In the genomic region with DNA sequence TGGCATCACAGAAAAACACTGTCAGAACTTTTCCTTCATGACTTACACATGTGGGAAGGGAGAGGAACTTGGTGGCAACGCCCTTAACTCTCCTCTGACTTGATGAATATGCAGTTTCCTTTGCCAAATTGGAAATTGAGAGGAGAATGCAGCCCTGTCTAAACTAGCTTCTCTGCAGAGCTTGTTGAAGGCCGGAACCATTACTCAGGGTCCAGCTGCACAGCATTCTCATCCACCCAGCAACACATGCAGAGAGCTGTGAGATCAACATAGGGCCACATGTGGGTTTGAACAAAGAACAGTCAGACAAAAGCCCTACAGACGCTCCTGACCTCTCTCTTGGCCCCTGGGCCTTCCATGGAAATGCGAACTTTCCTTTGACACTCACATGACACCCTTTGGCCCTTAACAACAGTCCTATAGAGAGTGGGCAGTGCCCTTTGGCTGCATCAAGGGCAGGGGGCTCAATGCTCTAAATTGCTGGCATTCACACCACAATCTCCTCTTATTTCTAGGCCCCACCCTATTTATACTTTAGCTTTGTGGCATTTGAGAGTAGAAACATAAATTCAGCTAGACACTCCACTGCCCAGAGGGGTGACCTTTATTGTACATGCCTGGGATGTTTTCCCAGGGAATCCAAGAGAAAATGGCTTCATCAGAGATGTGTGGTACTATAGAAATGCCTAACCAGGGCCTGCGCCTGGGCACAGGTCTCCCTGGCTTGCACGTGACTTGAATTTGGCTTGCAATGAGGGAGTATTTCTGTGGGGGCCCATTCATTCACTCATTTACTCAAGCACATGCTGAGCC, we compare ENCODE assay signal across 15 cellular contexts.
DNase-seq lines count a peak whose midpoint lies in the region; ATAC-seq and TF ChIP-seq lines count a peak whose summit lies in the region.
"Had no signal": no experiment of that assay in that cellular context is flagged by ENCODE, and none has a peak within 500 bp of the region (broad histone marks: within the 10 kb centered on the region; RNA-seq: fewer than 3 reads in every experiment).

No MANE protein-coding gene starts in this region.

- intact Hi-C loops in esophagus squamous epithelium (cut with DNase I), result no loop called here
- intact Hi-C loops in mucosa of descending colon (cut with DNase I, micrococcal nuclease), result no loop called here
- intact Hi-C loops in transverse colon (cut with DNase I; ENCODE audit: low total_unique reads), result no loop called here

- H3K4me1 ChIP-seq in esophagus squamous epithelium, result peaks cover 8 to 31% (median 20%) of the 10 kb centered on the region in 3 donors
- H3K4me1 ChIP-seq in mucosa of descending colon (ENCODE audit: low read depth), result peaks cover 5% of the 10 kb centered on the region
- peaks cover 0 to 15% (median 5%) of the 10 kb centered on the region in 4 donors for H3K4me1 ChIP-seq in transverse colon
- H3K4me1 ChIP-seq: prostate gland had no signal

- TF ChIP-seq EP300 in transverse colon (IDR thresholded peaks at IDR 0.05; ENCODE audit: low read depth), result no peak

- peak; percentile 80 for DNase-seq in AG04450 (ENCODE audit: low read depth, low spot score)
- peak; percentile 51 for DNase-seq in NCI-H146 (lab: John Stamatoyannopoulos, UW)
- no peak for DNase-seq in esophagus squamous epithelium (lab: John Stamatoyannopoulos, UW)
- no peak for DNase-seq in mucosa of descending colon
- DNase-seq in transverse colon, result no peak
- DNase-seq in SW 1271 (lab: John Stamatoyannopoulos, UW), result no peak
- DNase-seq in stimulated activated naive CD4-positive, alpha-beta T cell treated with Interleukin-2 at 50 U/mL for 16 hours (lab: John Stamatoyannopoulos, UW), result no peak
- no peak for DNase-seq in effector CD4-positive, alpha-beta T cell
- DNase-seq: ACHN; activated CD4-positive, CD25-positive, alpha-beta regulatory T cell treated with anti-CD3 and anti-CD28 coated beads, Interleukin-2, amount 50 U/mL, for 72 hours; activated T-cell treated with anti-CD3 and anti-CD28 coated beads, Interleukin-2, amount 50 U/mL, for 48 hours; DMS79 treated with DMSO at 0.1 percent for 48 hours; NCI-H1048 had no signal

- CTCF ChIA-PET in AG04450 (lab: Charles Lee), result interaction anchor here (1.3 to 1.5 kb wide), 2 partner anchors 52 to 363 kb away, joined by 3 to 4 read pairs; no protein-coding TSS in a partner anchor

- H3K4me3 ChIP-seq in AG04450 (ENCODE audit: low read depth, low read length), result no peak overlapping the region
- no peak overlapping the region for H3K4me3 ChIP-seq in esophagus squamous epithelium
- no peak overlapping the region for H3K4me3 ChIP-seq in mucosa of descending colon
- no peak overlapping the region for H3K4me3 ChIP-seq in transverse colon
- H3K4me3 ChIP-seq: prostate gland, SK-N-MC had no signal

- H3K9me3 ChIP-seq in AG04450 (ENCODE audit: control insufficient read depth, insufficient read depth, low read length), result no peaks in the 10 kb centered on the region
- no peaks in the 10 kb centered on the region for H3K9me3 ChIP-seq in esophagus squamous epithelium
- no peaks in the 10 kb centered on the region for H3K9me3 ChIP-seq in mucosa of descending colon
- no peaks in the 10 kb centered on the region for H3K9me3 ChIP-seq in transverse colon
- H3K9me3 ChIP-seq: prostate gland had no signal

- H3K27ac ChIP-seq in AG04450 (ENCODE audit: low read depth, low read length), result peak overlapping the region; percentile 84
- peak overlapping the region; percentile 74 to 89 (median 83) for H3K27ac ChIP-seq in esophagus squamous epithelium
- H3K27ac ChIP-seq in transverse colon, result peak overlapping the region in 1 of 4 donors; percentile 28
- H3K27ac ChIP-seq: prostate gland, SK-N-MC had no signal

- H3K27me3 ChIP-seq in AG04450 (ENCODE audit: control insufficient read depth, insufficient read depth, low read length) (no peaks in the 10 kb centered on the region), esophagus squamous epithelium (no peaks in the 10 kb centered on the region), transverse colon (no peaks in the 10 kb centered on the region)

- POLR2A ChIA-PET in AG04450 (lab: Yijun Ruan, JAX), result interaction anchor here (0.8 kb wide), 1 partner anchor 10 kb away, joined by 3 read pairs; no protein-coding TSS in a partner anchor

- peak; percentile 49 for ATAC-seq in mucosa of descending colon

- TF ChIP-seq CTCF in AG04450 (IDR thresholded peaks at IDR 0.05; ENCODE audit: low read depth, low read length), result no peak
- no peak for TF ChIP-seq CTCF in esophagus squamous epithelium (IDR thresholded peaks at IDR 0.05)
- TF ChIP-seq CTCF in mucosa of descending colon (IDR thresholded peaks at IDR 0.05), result no peak
- TF ChIP-seq CTCF in transverse colon (IDR thresholded peaks at IDR 0.05), result no peak

- H3K36me3 ChIP-seq in esophagus squamous epithelium (no peaks in the 10 kb centered on the region), mucosa of descending colon (ENCODE audit: low read depth) (no peaks in the 10 kb centered on the region), transverse colon (no peaks in the 10 kb centered on the region)
- H3K36me3 ChIP-seq: prostate gland had no signal

- WGBS in esophagus squamous epithelium, 2 donors, result 42 to 49% methylated on average over 6 of the region's 6 CpGs
- WGBS in transverse colon (ENCODE audit: low coverage in 1 of 2), 2 donors, result 76 to 77% methylated on average over 3 to 6 of the region's 6 CpGs

- in situ Hi-C loops in transverse colon (cut with MboI; ENCODE audit: low pct_ligation_motif_present in 1 of 4, low pct_unique_long_range_greater_than_20kb in 1 of 4, low sequenced_read_pairs in 3 of 4), result no loop called here

- TF ChIP-seq POLR2A in esophagus squamous epithelium (IDR thresholded peaks at IDR 0.05) (no peak), transverse colon (IDR thresholded peaks at IDR 0.05) (no peak)

Comparison
In these comparisons a context has a peak if more than half of its experiments do, and no peak if none do; other contexts are left out.
1. DNase-seq: peak in AG04450 (single experiment) and NCI-H146 (single experiment); none in esophagus squamous epithelium (single experiment), mucosa of descending colon (0 of 3), transverse colon (single experiment), SW 1271 (0 of 2), stimulated activated naive CD4-positive, alpha-beta T cell treated with Interleukin-2 at 50 U/mL for 16 hours (single experiment) and effector CD4-positive, alpha-beta T cell (single experiment).